ENCODE assay signal across 2 cellular contexts in the genomic region with DNA sequence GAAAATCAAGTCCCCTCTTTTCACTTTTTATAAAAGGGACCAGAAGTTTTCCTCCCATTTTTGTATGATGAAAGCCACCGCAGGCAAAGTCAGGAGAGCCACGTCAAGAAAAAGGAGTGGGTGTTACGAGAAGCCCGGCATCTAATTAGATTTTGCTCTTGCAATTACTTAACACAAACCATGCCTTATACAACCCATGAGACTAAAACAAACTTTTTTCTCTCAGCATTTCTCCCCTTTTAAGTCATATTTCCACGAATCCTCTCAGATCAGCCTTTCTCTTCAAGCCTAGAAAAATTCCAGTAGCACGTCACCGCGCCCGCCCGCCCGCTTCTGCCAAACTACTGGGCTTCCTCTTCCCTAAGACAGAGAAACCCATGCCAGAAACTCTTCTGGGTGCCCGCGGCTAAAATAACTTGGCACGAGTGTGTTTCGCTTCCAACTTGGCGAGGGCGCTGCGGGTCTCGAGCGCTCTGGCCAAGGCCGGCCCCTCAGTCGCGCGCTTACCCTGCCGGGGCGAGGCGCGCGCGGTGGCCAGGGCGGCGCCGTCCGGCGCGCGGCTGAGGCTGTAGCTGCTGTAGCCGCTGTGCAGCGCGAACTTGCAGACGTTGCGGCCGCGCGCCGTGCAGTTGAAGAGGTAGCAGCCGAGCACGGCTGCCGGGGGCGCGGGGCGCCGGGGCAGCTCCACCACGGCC.
TF ChIP-seq lines count a peak whose summit lies in the region.

No MANE protein-coding gene starts in this region.

TF ChIP-seq in WTC11, 78 proteins besides CTCF, POLR2A, EP300 and RAD21:
- TF ChIP-seq ZNF232 (CRISPR knock-in tag; IDR thresholded peaks at IDR 0.05) = no peak
- TF ChIP-seq TCF7 (CRISPR knock-in tag; IDR thresholded peaks at IDR 0.05; ENCODE audit: low read depth) = 0 out of 2 replicates have a peak, but pooled peaks have one; percentile 22
- TF ChIP-seq FOXP1 (CRISPR knock-in tag; IDR thresholded peaks at IDR 0.05; ENCODE audit: borderline replicate concordance) = 0 out of 2 replicates have a peak, but pooled peaks have one; percentile 20

TF ChIP-seq in HepG2, 621 proteins besides CTCF, POLR2A, EP300 and RAD21 (continues in another document):
- peak; percentile 63; the same call in 1 of the 2 replicates for TF ChIP-seq KLF12 (CRISPR knock-in tag; IDR thresholded peaks at IDR 0.05; ENCODE audit: borderline replicate concordance)
- TF ChIP-seq KMT2A (CRISPR knock-in tag; IDR thresholded peaks at IDR 0.05) = peak; percentile 17; the same call in 1 of the 2 replicates
- TF ChIP-seq EEA1 (CRISPR knock-in tag; IDR thresholded peaks at IDR 0.05; ENCODE audit: borderline replicate concordance) = peak; percentile 77; the same call in 1 of the 2 replicates
- TF ChIP-seq ZFP1 (CRISPR knock-in tag; IDR thresholded peaks at IDR 0.05) = no peak
- TF ChIP-seq ZNF598 (CRISPR knock-in tag; IDR thresholded peaks at IDR 0.05; ENCODE audit: borderline replicate concordance) = 0 out of 2 replicates have a peak, but pooled peaks have one; percentile 30
- peak; percentile 80 for TF ChIP-seq ZSCAN25 (CRISPR knock-in tag; IDR thresholded peaks at IDR 0.05)
- TF ChIP-seq, protein P1, sequence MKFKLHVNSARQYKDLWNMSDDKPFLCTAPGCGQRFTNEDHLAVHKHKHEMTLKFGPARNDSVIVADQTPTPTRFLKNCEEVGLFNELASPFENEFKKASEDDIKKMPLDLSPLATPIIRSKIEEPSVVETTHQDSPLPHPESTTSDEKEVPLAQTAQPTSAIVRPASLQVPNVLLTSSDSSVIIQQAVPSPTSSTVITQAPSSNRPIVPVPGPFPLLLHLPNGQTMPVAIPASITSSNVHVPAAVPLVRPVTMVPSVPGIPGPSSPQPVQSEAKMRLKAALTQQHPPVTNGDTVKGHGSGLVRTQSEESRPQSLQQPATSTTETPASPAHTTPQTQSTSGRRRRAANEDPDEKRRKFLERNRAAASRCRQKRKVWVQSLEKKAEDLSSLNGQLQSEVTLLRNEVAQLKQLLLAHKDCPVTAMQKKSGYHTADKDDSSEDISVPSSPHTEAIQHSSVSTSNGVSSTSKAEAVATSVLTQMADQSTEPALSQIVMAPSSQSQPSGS (CRISPR knock-in tag; IDR thresholded peaks at IDR 0.05) = no peak
- TF ChIP-seq DNMT1 (CRISPR knock-in tag; IDR thresholded peaks at IDR 0.05) = 0 out of 2 replicates have a peak, but pooled peaks have one; percentile 49
- no peak for TF ChIP-seq ZNF432 (CRISPR knock-in tag; IDR thresholded peaks at IDR 0.05; ENCODE audit: borderline replicate concordance)
- TF ChIP-seq ZNF781 (CRISPR knock-in tag; IDR thresholded peaks at IDR 0.05; ENCODE audit: borderline replicate concordance, not compliant biosample characterization) = peak; percentile 30
- TF ChIP-seq, protein P2, sequence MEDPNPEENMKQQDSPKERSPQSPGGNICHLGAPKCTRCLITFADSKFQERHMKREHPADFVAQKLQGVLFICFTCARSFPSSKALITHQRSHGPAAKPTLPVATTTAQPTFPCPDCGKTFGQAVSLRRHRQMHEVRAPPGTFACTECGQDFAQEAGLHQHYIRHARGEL (CRISPR knock-in tag; IDR thresholded peaks at IDR 0.05) = no peak
- TF ChIP-seq CCDC6 (CRISPR knock-in tag; IDR thresholded peaks at IDR 0.05) = peak; percentile 40; the same call in 1 of the 2 replicates
- TF ChIP-seq BRF2 (CRISPR knock-in tag; IDR thresholded peaks at IDR 0.05) = no peak
- TF ChIP-seq ZNF772 (CRISPR knock-in tag; IDR thresholded peaks at IDR 0.05) = 0 out of 2 replicates have a peak, but pooled peaks have one; percentile 38
- peak; percentile 78 for TF ChIP-seq ARNT2 (CRISPR knock-in tag; IDR thresholded peaks at IDR 0.05; ENCODE audit: low read depth)
- TF ChIP-seq MYPOP (CRISPR knock-in tag; IDR thresholded peaks at IDR 0.05) = peak; percentile 66
- TF ChIP-seq, protein P3, sequence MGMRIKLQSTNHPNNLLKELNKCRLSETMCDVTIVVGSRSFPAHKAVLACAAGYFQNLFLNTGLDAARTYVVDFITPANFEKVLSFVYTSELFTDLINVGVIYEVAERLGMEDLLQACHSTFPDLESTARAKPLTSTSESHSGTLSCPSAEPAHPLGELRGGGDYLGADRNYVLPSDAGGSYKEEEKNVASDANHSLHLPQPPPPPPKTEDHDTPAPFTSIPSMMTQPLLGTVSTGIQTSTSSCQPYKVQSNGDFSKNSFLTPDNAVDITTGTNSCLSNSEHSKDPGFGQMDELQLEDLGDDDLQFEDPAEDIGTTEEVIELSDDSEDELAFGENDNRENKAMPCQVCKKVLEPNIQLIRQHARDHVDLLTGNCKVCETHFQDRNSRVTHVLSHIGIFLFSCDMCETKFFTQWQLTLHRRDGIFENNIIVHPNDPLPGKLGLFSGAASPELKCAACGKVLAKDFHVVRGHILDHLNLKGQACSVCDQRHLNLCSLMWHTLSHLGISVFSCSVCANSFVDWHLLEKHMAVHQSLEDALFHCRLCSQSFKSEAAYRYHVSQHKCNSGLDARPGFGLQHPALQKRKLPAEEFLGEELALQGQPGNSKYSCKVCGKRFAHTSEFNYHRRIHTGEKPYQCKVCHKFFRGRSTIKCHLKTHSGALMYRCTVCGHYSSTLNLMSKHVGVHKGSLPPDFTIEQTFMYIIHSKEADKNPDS (CRISPR knock-in tag; IDR thresholded peaks at IDR 0.05) = no peak
- peak; percentile 4 for TF ChIP-seq ASH2L (IDR thresholded peaks at IDR 0.05; ENCODE audit: insufficient read length, low read depth, low read length)
- no peak for TF ChIP-seq HNF1A (IDR thresholded peaks at IDR 0.05; ENCODE audit: low read depth)
- TF ChIP-seq HNF1A (CRISPR knock-in tag; IDR thresholded peaks at IDR 0.05; ENCODE audit: borderline replicate concordance) = no peak
- TF ChIP-seq ZFYVE20 (CRISPR knock-in tag; IDR thresholded peaks at IDR 0.05; ENCODE audit: borderline replicate concordance, low read depth) = 0 out of 2 replicates have a peak, but pooled peaks have one; percentile 79
- 0 out of 2 replicates have a peak, but pooled peaks have one; percentile 10 for TF ChIP-seq KAT8 (CRISPR knock-in tag; IDR thresholded peaks at IDR 0.05)
- TF ChIP-seq HNRNPLL (IDR thresholded peaks at IDR 0.05; ENCODE audit: low read depth, low read length, poor library complexity, severe bottlenecking) = peak; percentile 57
- TF ChIP-seq, protein P4, sequence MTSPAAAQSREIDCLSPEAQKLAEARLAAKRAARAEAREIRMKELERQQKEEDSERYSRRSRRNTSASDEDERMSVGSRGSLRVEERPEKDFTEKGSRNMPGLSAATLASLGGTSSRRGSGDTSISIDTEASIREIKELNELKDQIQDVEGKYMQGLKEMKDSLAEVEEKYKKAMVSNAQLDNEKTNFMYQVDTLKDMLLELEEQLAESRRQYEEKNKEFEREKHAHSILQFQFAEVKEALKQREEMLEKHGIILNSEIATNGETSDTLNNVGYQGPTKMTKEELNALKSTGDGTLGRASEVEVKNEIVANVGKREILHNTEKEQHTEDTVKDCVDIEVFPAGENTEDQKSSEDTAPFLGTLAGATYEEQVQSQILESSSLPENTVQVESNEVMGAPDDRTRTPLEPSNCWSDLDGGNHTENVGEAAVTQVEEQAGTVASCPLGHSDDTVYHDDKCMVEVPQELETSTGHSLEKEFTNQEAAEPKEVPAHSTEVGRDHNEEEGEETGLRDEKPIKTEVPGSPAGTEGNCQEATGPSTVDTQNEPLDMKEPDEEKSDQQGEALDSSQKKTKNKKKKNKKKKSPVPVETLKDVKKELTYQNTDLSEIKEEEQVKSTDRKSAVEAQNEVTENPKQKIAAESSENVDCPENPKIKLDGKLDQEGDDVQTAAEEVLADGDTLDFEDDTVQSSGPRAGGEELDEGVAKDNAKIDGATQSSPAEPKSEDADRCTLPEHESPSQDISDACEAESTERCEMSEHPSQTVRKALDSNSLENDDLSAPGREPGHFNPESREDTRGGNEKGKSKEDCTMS (CRISPR knock-in tag; conservative IDR thresholded peaks at IDR 0.05) = no peak
- TF ChIP-seq TCF7L2 (IDR thresholded peaks at IDR 0.05; ENCODE audit: low read depth, low read length) = no peak
- TF ChIP-seq ZNF234 (CRISPR knock-in tag; conservative IDR thresholded peaks at IDR 0.05) = no peak
- TF ChIP-seq ATF6 (CRISPR knock-in tag; conservative IDR thresholded peaks at IDR 0.05) = no peak
- TF ChIP-seq EED (CRISPR knock-in tag; IDR thresholded peaks at IDR 0.05) = no peak
- TF ChIP-seq MATR3 (CRISPR knock-in tag; IDR thresholded peaks at IDR 0.05) = 0 out of 2 replicates have a peak, but pooled peaks have one; percentile 92
- TF ChIP-seq PTBP1 (IDR thresholded peaks at IDR 0.05; ENCODE audit: low read depth, low read length, poor library complexity, severe bottlenecking) = peak; percentile 24
- TF ChIP-seq ZBTB3 (CRISPR knock-in tag; IDR thresholded peaks at IDR 0.05; ENCODE audit: borderline replicate concordance, low read depth) = no peak
- 0 out of 2 replicates have a peak, but pooled peaks have one; percentile 13 for TF ChIP-seq ZNF253 (CRISPR knock-in tag; IDR thresholded peaks at IDR 0.05; ENCODE audit: borderline replicate concordance)
- TF ChIP-seq RFXANK (CRISPR knock-in tag; IDR thresholded peaks at IDR 0.05) = no peak
- 0 out of 2 replicates have a peak, but pooled peaks have one; percentile 25 for TF ChIP-seq ZBTB42 (CRISPR knock-in tag; IDR thresholded peaks at IDR 0.05)
- no peak for TF ChIP-seq SMAD3 (CRISPR knock-in tag; IDR thresholded peaks at IDR 0.05)
